Comparison of ENCODE assay signal across 24 cellular contexts in genomic region chr6:5121956-5122355, GRCh38. TPM values are rescaled to one million over a fixed set of nuclear protein-coding genes. Genes with fewer than 3 reads are reported as not detected.
"Had no signal": no experiment of that assay in that cellular context is flagged by ENCODE, and none has a peak within 500 bp of the region (broad histone marks: within the 10 kb centered on the region; RNA-seq: fewer than 3 reads in every experiment).

No MANE protein-coding gene starts in this region.

- H3K9me3 ChIP-seq: adrenal gland, breast epithelium had no signal

- H3K27ac ChIP-seq: breast epithelium, VCaP had no signal

- H3K4me1 ChIP-seq: breast epithelium had no signal

- DNase-seq: activated CD4-positive, alpha-beta memory T cell treated with anti-CD3 and anti-CD28 coated beads, Interleukin-2, amount 10 ng/mL, durations not matched to agents 7 days and 5 days; activated CD4-positive, alpha-beta T cell treated with anti-CD3 and anti-CD28 coated beads, Interleukin-2, amount 50 U/mL, for 1 hour; activated CD4-positive, CD25-positive, alpha-beta regulatory T cell; activated CD8-positive, alpha-beta memory T cell treated with anti-CD3 and anti-CD28 coated beads, Interleukin-2, amount 50 U/mL, for 4 hours; activated naive CD4-positive, alpha-beta T cell treated with anti-CD3 and anti-CD28 coated beads, Interleukin-2, amount 50 U/mL, for 16 hours; activated naive CD8-positive, alpha-beta T cell treated with anti-CD3 and anti-CD28 coated beads, Interleukin-2, amount 10 ng/mL, durations not matched to agents 7 days and 5 days; activated T-cell treated with anti-CD3 and anti-CD28 coated beads, Interleukin-2, amount 50 U/mL, for 72 hours; aorta; IMR-90; KBM-7; NCI-H1105 treated with DMSO at 0.1 percent for 48 hours; NCI-H1436 treated with DMSO at 0.1 percent for 48 hours; NCI-H187; NCI-H2081; NCI-H510A treated with DMSO at 0.1 percent for 48 hours; NCI-H69; NK-92 treated with Interleukin-12 subunit alpha and Interleukin-12 subunit beta, amount 100 ng/mL, for 24 hours; RPMI8226; T-helper 17 cell; T-helper 9 cell had no signal

- H3K27me3 ChIP-seq: adrenal gland, breast epithelium had no signal

- H3K36me3 ChIP-seq: adrenal gland, breast epithelium had no signal

- ATAC-seq: activated T-cell treated with anti-CD3 and anti-CD28 coated beads, Interleukin-2, amount 50 U/mL, for 72 hours; Panc1; T-helper 17 cell had no signal

- H3K4me3 ChIP-seq: adrenal gland, breast epithelium had no signal

RNA-seq across cellular contexts. Expression of gene PPP1R3G, which starts 36.8 kb away (rescaled TPM):
- total RNA-seq: T-helper 17 cell had no signal
